In the genomic region with DNA sequence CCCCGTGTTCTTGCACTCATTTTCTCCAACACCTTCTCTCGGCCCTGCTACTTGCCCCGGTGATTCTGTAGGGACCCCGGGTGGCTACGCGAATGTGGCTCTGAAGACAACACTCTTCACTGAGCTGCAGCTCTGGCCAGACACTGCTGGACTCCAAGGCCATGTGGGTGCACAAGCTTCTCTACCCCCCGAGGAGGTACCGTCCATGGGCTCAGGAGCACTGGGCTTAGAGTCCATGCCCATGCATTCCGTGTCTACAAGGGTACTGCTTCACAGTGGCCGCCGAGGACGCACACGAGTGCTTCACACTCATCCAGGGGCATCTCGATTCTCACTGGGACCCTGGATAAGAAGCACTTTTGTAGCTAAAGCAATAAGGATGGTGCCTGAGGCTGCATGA, we compare ENCODE assay signal across 9 cellular contexts. TPM values are rescaled to one million over a fixed set of nuclear protein-coding genes. Genes with fewer than 3 reads are reported as not detected.
"Had no signal": no experiment of that assay in that cellular context is flagged by ENCODE, and none has a peak within 500 bp of the region (broad histone marks: within the 10 kb centered on the region; RNA-seq: fewer than 3 reads in every experiment).

No MANE protein-coding gene starts in this region.

- H3K4me3 Mint-ChIP-seq: GM23338, HFFc6 had no signal

- H3K4me1 ChIP-seq: HAP-1 had no signal

- H3K36me3 Mint-ChIP-seq: IgD-negative memory B cell had no signal

- H3K27ac ChIP-seq: HL-60 had no signal

- H3K4me2 ChIP-seq: GM23338 had no signal

- H3K4me1 Mint-ChIP-seq: IgD-negative memory B cell had no signal

- H3K27ac Mint-ChIP-seq: GM23338, HFFc6 had no signal

- H3K36me3 ChIP-seq: HAP-1 had no signal

- DNase-seq: HFFc6, KBM-7 had no signal

- H3K9me3 ChIP-seq: HAP-1 had no signal

- ATAC-seq: GM23338, HCT116, HepG2 had no signal

- H3K27me3 Mint-ChIP-seq: IgD-negative memory B cell had no signal

- H2AFZ ChIP-seq: GM23338 had no signal

- H3K4me3 ChIP-seq: GM23338, HAP-1 had no signal

RNA-seq across cellular contexts. Expression of gene SMOC2, which starts 59.5 kb away (rescaled TPM):
- total RNA-seq: HepG2, HFFc6, HT1080 had no signal
- polyA plus RNA-seq: HepG2, IgD-negative memory B cell had no signal
